Comparison of ENCODE assay signal across 27 cellular contexts in the genomic region with DNA sequence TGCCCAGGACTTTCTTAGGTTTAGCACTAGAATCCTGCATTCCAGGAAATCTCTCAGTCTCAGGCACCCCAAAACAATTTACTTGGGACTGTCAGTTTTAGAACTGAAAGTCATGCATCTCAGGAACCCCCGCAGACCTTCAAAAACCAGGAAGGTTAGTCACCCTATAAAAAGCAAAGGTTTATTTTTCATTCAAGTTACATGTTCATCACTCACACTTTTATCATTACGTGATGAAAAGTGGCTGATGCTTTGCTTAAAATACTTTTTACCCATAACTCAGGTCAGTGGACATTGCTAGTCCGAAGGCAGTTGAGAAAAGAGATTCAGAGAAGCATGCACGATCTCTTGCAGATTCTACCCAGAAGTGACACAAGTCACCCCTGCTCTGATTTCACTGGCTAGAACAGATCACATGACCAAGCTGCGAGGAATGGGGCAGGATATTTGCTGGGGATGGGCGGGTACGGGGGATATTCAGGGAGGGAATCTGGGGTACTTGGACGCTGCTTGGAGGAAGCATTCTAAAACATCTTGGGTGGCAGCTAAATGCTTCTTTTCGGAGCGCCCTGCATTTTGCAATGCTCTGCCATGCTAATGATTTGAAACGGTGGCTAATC.
"Had no signal": no experiment of that assay in that cellular context is flagged by ENCODE, and none has a peak within 500 bp of the region (broad histone marks: within the 10 kb centered on the region; RNA-seq: fewer than 3 reads in every experiment).

No MANE protein-coding gene starts in this region.

- H3K9me3 ChIP-seq: breast epithelium, gastroesophageal sphincter, right lobe of liver, suprapubic skin, tibial nerve had no signal

- H3K27ac ChIP-seq: breast epithelium, coronary artery, esophagus squamous epithelium, gastroesophageal sphincter, heart right ventricle, right lobe of liver, skin epidermis, suprapubic skin, tibial nerve, WERI-Rb-1 had no signal

- H3K27ac Mint-ChIP-seq: activated CD8-positive, alpha-beta T cell treated with anti-CD3 and anti-CD28 coated beads, Interleukin-2, amount 10 ng/mL, durations not matched to agents 7 days and 5 days; activated naive CD4-positive, alpha-beta T cell treated with anti-CD3 and anti-CD28 coated beads, Interleukin-2, amount 50 U/mL, for 72 hours; activated T-helper 17 cell treated with anti-CD3 and anti-CD28 coated beads, Interleukin-2, amount 50 U/mL, for 72 hours; endodermal cell; nephron progenitor cell; stimulated activated effector memory CD8-positive, alpha-beta T cell treated with anti-CD3 and anti-CD28 coated beads, Interleukin-12 subunit alpha, Interleukin-12 subunit beta, amount 100 ng/mL, for 72 hours had no signal

- H3K9me3 Mint-ChIP-seq: activated T-helper 17 cell treated with anti-CD3 and anti-CD28 coated beads, Interleukin-2, amount 50 U/mL, for 72 hours; stimulated activated effector memory CD8-positive, alpha-beta T cell treated with anti-CD3 and anti-CD28 coated beads, Interleukin-12 subunit alpha, Interleukin-12 subunit beta, amount 100 ng/mL, for 72 hours had no signal

- H3K36me3 Mint-ChIP-seq: stimulated activated effector memory CD8-positive, alpha-beta T cell treated with anti-CD3 and anti-CD28 coated beads, Interleukin-12 subunit alpha, Interleukin-12 subunit beta, amount 100 ng/mL, for 72 hours had no signal

- DNase-seq: activated CD4-positive, alpha-beta T cell treated with anti-CD3 and anti-CD28 coated beads for 1 hour; activated CD4-positive, alpha-beta T cell treated with anti-CD3 and anti-CD28 coated beads, Interleukin-2, amount 50 U/mL, for 1 hour; activated T-cell treated with anti-CD3 and anti-CD28 coated beads, Interleukin-2, amount 50 U/mL, for 1 hour; aorta; endodermal cell; esophagus squamous epithelium; heart right ventricle; kidney; nephron progenitor cell; occipital lobe; right lobe of liver; stimulated activated CD4-positive, alpha-beta T cell treated with anti-CD3 and anti-CD28 coated beads, Interleukin-2, amount 100 ng/mL, for 24 hours; SW 1271; WERI-Rb-1 had no signal

- H3K4me3 ChIP-seq: breast epithelium, coronary artery, esophagus squamous epithelium, gastroesophageal sphincter, heart right ventricle, lung, right lobe of liver, skin epidermis, suprapubic skin, tibial nerve had no signal

- H3K4me3 Mint-ChIP-seq: activated CD8-positive, alpha-beta T cell treated with anti-CD3 and anti-CD28 coated beads, Interleukin-2, amount 10 ng/mL, durations not matched to agents 7 days and 5 days; activated T-helper 17 cell treated with anti-CD3 and anti-CD28 coated beads, Interleukin-2, amount 50 U/mL, for 72 hours; endodermal cell; nephron progenitor cell; stimulated activated effector memory CD8-positive, alpha-beta T cell treated with anti-CD3 and anti-CD28 coated beads, Interleukin-12 subunit alpha, Interleukin-12 subunit beta, amount 100 ng/mL, for 72 hours; stimulated activated naive CD8-positive, alpha-beta T cell treated with anti-CD3 and anti-CD28 coated beads, Interleukin-15, amount 100 ng/mL, for 72 hours had no signal

- H3K36me3 ChIP-seq: breast epithelium, right lobe of liver, WERI-Rb-1 had no signal

- H3K4me1 ChIP-seq: breast epithelium, gastroesophageal sphincter, heart right ventricle, suprapubic skin had no signal

- H3K27me3 Mint-ChIP-seq: activated T-helper 17 cell treated with anti-CD3 and anti-CD28 coated beads, Interleukin-2, amount 50 U/mL, for 72 hours; stimulated activated naive CD8-positive, alpha-beta T cell treated with anti-CD3 and anti-CD28 coated beads, Interleukin-15, amount 100 ng/mL, for 72 hours had no signal

- H3K27me3 ChIP-seq: breast epithelium, esophagus squamous epithelium, gastroesophageal sphincter, heart right ventricle, right lobe of liver, suprapubic skin, tibial nerve had no signal

- ATAC-seq: activated CD8-positive, alpha-beta T cell treated with anti-CD3 and anti-CD28 coated beads, Interleukin-2, amount 10 ng/mL, durations not matched to agents 7 days and 5 days; activated T-helper 17 cell treated with anti-CD3 and anti-CD28 coated beads, Interleukin-2, amount 50 U/mL, for 72 hours; gastroesophageal sphincter; heart right ventricle; left lobe of liver; right lobe of liver; stimulated activated effector memory CD8-positive, alpha-beta T cell treated with anti-CD3 and anti-CD28 coated beads, Interleukin-12 subunit alpha, Interleukin-12 subunit beta, amount 100 ng/mL, for 72 hours had no signal
